In the genomic region with DNA sequence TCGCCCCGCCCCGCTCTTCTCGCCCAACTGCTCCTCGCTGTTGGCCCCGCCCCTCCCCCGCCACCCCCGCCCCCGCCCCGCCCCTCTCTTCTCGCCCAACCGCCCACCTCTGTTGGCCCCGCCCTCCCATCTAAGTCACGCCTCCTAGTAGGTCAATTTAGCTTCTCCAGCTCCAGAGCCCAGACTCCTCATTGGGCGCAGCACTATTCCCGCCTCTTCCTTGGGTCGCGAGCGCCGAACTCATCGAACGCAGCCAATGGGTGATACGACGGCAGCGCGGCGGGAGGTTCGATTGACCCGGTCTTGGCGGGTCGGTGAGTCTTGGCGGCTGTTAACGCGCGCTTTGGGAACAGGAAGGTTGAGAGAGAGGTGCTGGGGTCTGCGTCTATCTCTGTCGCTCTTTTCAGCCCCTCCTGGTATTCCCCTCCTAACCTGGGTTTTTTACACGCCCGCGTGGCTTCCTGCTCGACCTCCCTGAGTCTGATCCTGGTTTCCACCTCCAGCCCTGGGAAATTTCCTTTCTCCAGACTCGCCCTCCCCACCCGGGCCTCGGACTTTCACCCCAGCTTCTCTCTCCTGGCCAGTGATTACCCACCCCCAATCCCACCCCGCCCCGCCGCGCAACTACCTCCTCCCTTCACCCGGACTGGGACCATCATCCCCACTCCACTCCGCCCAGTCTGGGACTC, we compare ENCODE assay signal across 8 cellular contexts. TPM values are rescaled to one million over a fixed set of nuclear protein-coding genes. Genes with fewer than 3 reads are reported as not detected.
A peak's percentile ranks its signal among the peaks of the same experiment; 100 is the strongest.
DNase-seq lines count a peak whose midpoint lies in the region; FAIRE-seq and TF ChIP-seq lines count a peak whose summit lies in the region.

Gene RAD54L, plus strand, starts transcription at position 331 of the 689 bp plus-strand sequence. CDS start 643 bp downstream, outside the sequence.

- peaks cover 21 to 22% of the 10 kb centered on the region in 2 experiments for H3K4me1 ChIP-seq in neutrophil (ENCODE audit: control insufficient read depth in 1 of 2, insufficient read depth in 1 of 2, low read depth in 1 of 2, low read length in 1 of 2)

- H3K9me3 ChIP-seq in neutrophil = no peaks in the 10 kb centered on the region

- H3K4me3 ChIP-seq in HFF-Myc (replicated peaks; ENCODE audit: low read depth, low read length) (peak within 1 kb of the TSS; percentile 70), neutrophil (ENCODE audit: low read depth in 1 of 2, low read length in 1 of 2) (peak within 1 kb of the TSS; percentile 82 to 84)

- no peaks in the 10 kb centered on the region for H3K27me3 ChIP-seq in neutrophil

- peak within 1 kb of the TSS; percentile 52 for H3K27ac ChIP-seq in neutrophil
- peak within 1 kb of the TSS; percentile 52 for H3K27ac ChIP-seq in substantia nigra (ENCODE audit: low read depth, low read length, poor library complexity, severe bottlenecking)

- H3K36me3 ChIP-seq in neutrophil = peaks cover 8% of the 10 kb centered on the region

- FAIRE-seq in frontal cortex (lab: Jason Lieb, UNC) = no peak

- DNase-seq in GM04503 (ENCODE audit: low read depth) = peak; percentile 90
- DNase-seq in HFF-Myc (ENCODE audit: extremely low read depth, low read depth) = peak; percentile 99
- peak; percentile 99 for DNase-seq in NAMALWA (ENCODE audit: low spot score)
- DNase-seq in SK-MEL-5 (ENCODE audit: low read depth, low spot score) = peak; percentile 98
- peak; percentile 80 to 93 (median 92) for DNase-seq in activated naive CD4-positive, alpha-beta T cell (lab: John Stamatoyannopoulos, UW)
- DNase-seq in frontal cortex (ENCODE audit: low spot score in 2 of 2) = peak; percentile 96 to 97
- peak; percentile 63 to 100 (median 95) for DNase-seq in substantia nigra (lab: John Stamatoyannopoulos, UW)

- TF ChIP-seq CTCF in HFF-Myc (IDR thresholded peaks at IDR 0.05; ENCODE audit: low read depth, low read length, missing control alignments) = no peak
- TF ChIP-seq CTCF in neutrophil (IDR thresholded peaks at IDR 0.05) = peak; percentile 28

- in situ Hi-C loops in SK-MEL-5 (cut with HindIII; ENCODE audit: low pct_unique_long_range_greater_than_20kb, low sequenced_read_pairs) = no loop called here

RNA-seq across cellular contexts. Expression of gene RAD54L, which starts in this region (rescaled TPM):
- 3.3 TPM in 2 replicates for total RNA-seq in SK-MEL-5 (2014; rRNA removed; shearing (Covaris generic))
- 6.8 and 8.7 TPM in 2 replicates for polyA plus RNA-seq in SK-MEL-5 (2015; cell fraction: cytosol; rRNA removed)
- polyA plus RNA-seq in SK-MEL-5 (2015; cell fraction: nucleus; rRNA removed) = 25.7 and 35.2 TPM in 2 replicates
- 0.82 TPM for total RNA-seq in frontal cortex

Comparison
In these comparisons a context has a peak if more than half of its experiments do, and no peak if none do; other contexts are left out.
1. Peak in every context shown above with its lines: DNase-seq, H3K4me3 ChIP-seq and H3K27ac ChIP-seq.
2. Peak in DNase-seq in frontal cortex; RNA of the gene not detected or under 1 TPM.